Comparison of ENCODE assay signal across 17 cellular contexts in the genomic region with DNA sequence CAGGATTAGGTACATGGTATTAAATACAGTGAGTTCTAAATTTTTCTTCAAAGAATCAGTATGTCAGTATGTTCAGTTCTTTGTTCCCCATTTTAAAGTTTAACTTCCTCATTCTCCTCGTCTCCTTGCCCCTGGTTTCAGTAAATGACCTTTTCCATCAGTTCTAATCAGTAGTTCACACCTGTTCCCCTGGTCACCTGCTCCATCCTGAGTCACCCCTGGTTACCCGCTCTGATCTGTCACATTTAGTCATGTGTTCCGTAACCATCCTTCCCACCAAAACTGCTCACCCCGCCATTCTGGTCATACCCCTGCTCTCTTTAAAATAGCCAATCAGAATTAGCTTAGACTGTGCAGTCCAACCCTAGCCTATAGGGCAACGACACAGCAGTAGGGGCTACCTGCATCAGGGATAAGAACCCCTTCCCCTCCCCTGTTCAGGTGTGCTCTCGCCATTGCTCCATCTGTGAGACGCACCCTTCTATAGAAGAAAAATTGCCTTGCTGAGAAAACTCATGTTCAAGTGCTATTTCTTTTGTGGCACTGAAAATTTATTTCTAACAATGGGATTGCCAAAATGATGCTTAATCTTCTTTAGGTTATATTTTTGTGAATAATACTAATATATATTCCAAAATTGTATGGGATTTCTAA.
"Had no signal": no experiment of that assay in that cellular context is flagged by ENCODE, and none has a peak within 500 bp of the region (broad histone marks: within the 10 kb centered on the region; RNA-seq: fewer than 3 reads in every experiment).

No MANE protein-coding gene starts in this region.

- H3K36me3 Mint-ChIP-seq: memory B cell, natural killer cell had no signal

- H3K4me3 ChIP-seq: mucosa of descending colon, suprapubic skin had no signal

- H3K4me3 Mint-ChIP-seq: activated CD4-positive, alpha-beta memory T cell treated with anti-CD3 and anti-CD28 coated beads for 36 hours; activated CD8-positive, alpha-beta memory T cell treated with anti-CD3 and anti-CD28 coated beads, Interleukin-2, amount 10 ng/mL, durations not matched to agents 7 days and 5 days; memory B cell; natural killer cell had no signal

- H3K27ac Mint-ChIP-seq: activated CD4-positive, alpha-beta memory T cell treated with anti-CD3 and anti-CD28 coated beads for 36 hours; activated CD8-positive, alpha-beta memory T cell treated with anti-CD3 and anti-CD28 coated beads, Interleukin-2, amount 10 ng/mL, durations not matched to agents 7 days and 5 days; memory B cell; natural killer cell had no signal

- H3K4me1 Mint-ChIP-seq: activated CD8-positive, alpha-beta memory T cell treated with anti-CD3 and anti-CD28 coated beads, Interleukin-2, amount 10 ng/mL, durations not matched to agents 7 days and 5 days; memory B cell had no signal

- ATAC-seq: activated CD8-positive, alpha-beta memory T cell treated with anti-CD3 and anti-CD28 coated beads, Interleukin-2, amount 10 ng/mL, durations not matched to agents 7 days and 5 days; left ventricle myocardium superior; mucosa of descending colon; natural killer cell had no signal

- DNase-seq: activated CD4-positive, alpha-beta memory T cell treated with anti-CD3 and anti-CD28 coated beads for 36 hours; activated CD8-positive, alpha-beta memory T cell treated with anti-CD3 and anti-CD28 coated beads, Interleukin-2, amount 10 ng/mL, durations not matched to agents 7 days and 5 days; activated effector memory CD4-positive, alpha-beta T cell treated with Interleukin-2 at 50 U/mL for 16 hours; activated naive CD4-positive, alpha-beta T cell treated with anti-CD3 and anti-CD28 coated beads, Interleukin-2, amount 50 U/mL, for 16 hours; activated T-cell treated with anti-CD3 and anti-CD28 coated beads, Interleukin-2, amount 50 U/mL, for 1 hour; dermis blood vessel endothelial cell; head of caudate nucleus; kidney glomerular epithelial cell; left ventricle myocardium superior; mucosa of descending colon; natural killer cell; retina; stimulated activated CD4-positive, alpha-beta T cell treated with anti-CD3 and anti-CD28 coated beads, Interleukin-4, amount 100 ng/mL, for 1 hour; stimulated activated naive CD4-positive, alpha-beta T cell treated with Interleukin-2 at 50 U/mL for 16 hours; trophoblast cell had no signal

- H3K27me3 Mint-ChIP-seq: activated CD4-positive, alpha-beta memory T cell treated with anti-CD3 and anti-CD28 coated beads for 36 hours; activated CD8-positive, alpha-beta memory T cell treated with anti-CD3 and anti-CD28 coated beads, Interleukin-2, amount 10 ng/mL, durations not matched to agents 7 days and 5 days; memory B cell had no signal
